Comparison of ENCODE assay signal across 8 cellular contexts in the genomic region with DNA sequence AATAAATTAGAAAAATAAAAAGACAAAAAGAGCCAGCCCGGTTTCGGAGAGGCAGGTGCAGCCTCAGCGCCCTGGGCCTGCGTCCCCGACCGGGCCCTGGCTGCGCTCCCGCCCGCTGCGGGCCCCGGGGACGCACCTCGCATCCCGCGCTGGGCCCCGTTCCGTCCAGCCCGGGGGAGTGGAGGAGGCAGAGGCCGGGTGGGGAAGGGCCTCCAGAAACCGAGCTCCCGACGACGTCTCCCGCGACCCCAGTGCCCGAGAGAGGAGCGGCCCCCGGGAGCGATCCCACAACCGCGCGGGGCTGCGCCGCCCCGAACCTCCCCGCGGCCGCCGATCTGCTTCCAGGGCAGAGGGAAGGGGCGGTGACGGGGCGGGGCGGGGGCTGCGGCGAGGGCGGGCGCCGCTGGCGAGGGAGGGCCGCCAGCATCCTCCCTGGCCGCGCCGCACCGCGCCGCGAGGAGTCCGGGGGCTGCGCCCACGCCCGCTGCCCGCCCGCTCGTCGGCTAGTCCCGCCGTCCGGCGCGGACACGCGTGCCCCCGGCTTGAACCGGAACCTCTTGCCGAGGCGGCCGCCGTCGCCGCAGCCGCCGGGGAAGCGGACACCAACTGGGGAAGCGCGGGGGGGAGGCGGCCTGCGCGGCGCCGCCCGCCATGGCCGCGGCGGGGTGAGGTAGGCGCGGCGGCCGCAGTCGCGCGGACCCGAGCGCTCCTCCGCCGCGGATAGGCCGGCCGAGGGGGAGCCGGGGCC. TPM values are rescaled to one million over a fixed set of nuclear protein-coding genes. Genes with fewer than 3 reads are reported as not detected.
DNase-seq lines count a peak whose midpoint lies in the region; ATAC-seq and TF ChIP-seq lines count a peak whose summit lies in the region.

A gene (plus strand): TSS at position 426 of the 748 bp plus-strand sequence. CDS start 545 bp downstream, outside the sequence.

- H3K9me3 Mint-ChIP-seq in CD4-positive, alpha-beta T cell = no peaks in the 10 kb centered on the region
- peaks cover 3% of the 10 kb centered on the region for H3K9me3 Mint-ChIP-seq in neural progenitor cell

- CTCF ChIA-PET in CD4-positive, alpha-beta T cell (lab: Charles Lee) = no interaction called here

- peak within 1 kb of the TSS; percentile 54 for H3K27ac ChIP-seq in CD4-positive, alpha-beta T cell (ENCODE audit: low read depth, low read length)
- peak within 1 kb of the TSS; percentile 67 for H3K27ac ChIP-seq in foreskin keratinocyte
- H3K27ac ChIP-seq in neural progenitor cell = no peak within 1 kb of the TSS
- peak within 1 kb of the TSS; percentile 70 for H3K27ac ChIP-seq in stomach smooth muscle (ENCODE audit: low read length)

- H3K4me1 Mint-ChIP-seq in CD4-positive, alpha-beta T cell (ENCODE audit: low read depth) = peaks cover 79% of the 10 kb centered on the region
- peaks cover 41% of the 10 kb centered on the region for H3K4me1 Mint-ChIP-seq in neural progenitor cell

- peak within 1 kb of the TSS; percentile 93 for H3K4me3 Mint-ChIP-seq in CD4-positive, alpha-beta T cell
- peak within 1 kb of the TSS; percentile 96 for H3K4me3 Mint-ChIP-seq in neural progenitor cell

- H3K27me3 ChIP-seq in CD4-positive, alpha-beta T cell (ENCODE audit: control insufficient read depth, insufficient read depth, low read length) = no peaks in the 10 kb centered on the region
- H3K27me3 ChIP-seq in foreskin keratinocyte = no peaks in the 10 kb centered on the region
- no peaks in the 10 kb centered on the region for H3K27me3 ChIP-seq in neural progenitor cell
- no peaks in the 10 kb centered on the region for H3K27me3 ChIP-seq in stomach smooth muscle (ENCODE audit: control insufficient read depth in 1 of 2, insufficient read depth in 2 of 2, low read length in 2 of 2)

- H3F3A ChIP-seq in neural progenitor cell (ENCODE audit: low read depth) = peaks cover 6% of the 10 kb centered on the region

- POLR2A ChIA-PET in CD4-positive, alpha-beta T cell (lab: Charles Lee) = interaction anchor here (1.8 kb wide), 1 partner anchor 141 kb away, joined by 7 read pairs; no protein-coding TSS in a partner anchor

- peaks cover 61% of the 10 kb centered on the region for H4K20me1 ChIP-seq in neural progenitor cell (ENCODE audit: low read depth)

- TF ChIP-seq CTCF in CD4-positive, alpha-beta T cell (IDR thresholded peaks at IDR 0.05) = no peak
- TF ChIP-seq CTCF in foreskin keratinocyte (conservative IDR thresholded peaks at IDR 0.05) = no peak
- no peak for TF ChIP-seq CTCF in neural progenitor cell (IDR thresholded peaks at IDR 0.05)

- H3K4me3 ChIP-seq in neural progenitor cell = peak within 1 kb of the TSS; percentile 99
- H3K4me3 ChIP-seq in stomach smooth muscle (ENCODE audit: low read length in 2 of 2) = peak within 1 kb of the TSS; percentile 83 to 88

- H3K27ac Mint-ChIP-seq in CD4-positive, alpha-beta T cell = peak within 1 kb of the TSS; percentile 87
- peak within 1 kb of the TSS; percentile 89 for H3K27ac Mint-ChIP-seq in neural progenitor cell

- peaks cover 24% of the 10 kb centered on the region for H3K4me1 ChIP-seq in foreskin keratinocyte
- H3K4me1 ChIP-seq in neural progenitor cell = peaks cover 19% of the 10 kb centered on the region
- peaks cover 35% of the 10 kb centered on the region for H3K4me1 ChIP-seq in stomach smooth muscle (ENCODE audit: control insufficient read depth, insufficient read depth, low read length)

- no peaks in the 10 kb centered on the region for H3K9me3 ChIP-seq in CD4-positive, alpha-beta T cell (ENCODE audit: control insufficient read depth, low read length)
- H3K9me3 ChIP-seq in neural progenitor cell (ENCODE audit: low read depth) (no peaks in the 10 kb centered on the region), stomach smooth muscle (ENCODE audit: control insufficient read depth in 2 of 2, low read length in 2 of 2) (no peaks in the 10 kb centered on the region)

- peak; percentile 85 for ATAC-seq in CD4-positive, alpha-beta T cell (ENCODE audit: poor library complexity)
- peak; percentile 63 for ATAC-seq in GM19438 (IDR thresholded peaks at IDR 0.05; ENCODE audit: low read depth, unreplicated experiment)
- ATAC-seq in HG03558 (IDR thresholded peaks at IDR 0.05; ENCODE audit: extremely low read depth, unreplicated experiment) = peak; percentile 35
- ATAC-seq in foreskin keratinocyte = peak; percentile 79

- peaks cover 78% of the 10 kb centered on the region for H3K79me2 ChIP-seq in neural progenitor cell (ENCODE audit: low read depth)

- no peaks in the 10 kb centered on the region for H3K27me3 Mint-ChIP-seq in CD4-positive, alpha-beta T cell
- peaks cover 3% of the 10 kb centered on the region for H3K27me3 Mint-ChIP-seq in neural progenitor cell (ENCODE audit: insufficient read depth, low read depth)

- peak within 1 kb of the TSS; percentile 81 for H3K9ac ChIP-seq in neural progenitor cell
- peak within 1 kb of the TSS; percentile 58 to 80 for H3K9ac ChIP-seq in stomach smooth muscle (ENCODE audit: low read length in 2 of 2)

- H3K4me2 ChIP-seq in neural progenitor cell = peak within 1 kb of the TSS; percentile 97

- peak; percentile 62 to 82 (median 72) for DNase-seq in CD4-positive, alpha-beta T cell
- DNase-seq in RPMI8226 (peak; percentile 67), foreskin keratinocyte (peak; percentile 22 to 54), neural progenitor cell (ENCODE audit: low spot score) (peak; percentile 87)
- peak; percentile 92 for DNase-seq in activated effector memory CD4-positive, alpha-beta T cell treated with anti-CD3 and anti-CD28 coated beads, Interleukin-2, amount 50 U/mL, for 16 hours

- H2AFZ ChIP-seq in neural progenitor cell (replicated peaks) = peak within 1 kb of the TSS; percentile 96

- peaks cover 32% of the 10 kb centered on the region for H3K36me3 Mint-ChIP-seq in CD4-positive, alpha-beta T cell (ENCODE audit: low read depth)
- H3K36me3 Mint-ChIP-seq in neural progenitor cell = peaks cover 11% of the 10 kb centered on the region

- intact Hi-C loops in CD4-positive, alpha-beta T cell (cut with DNase I, micrococcal nuclease) = loop anchor here (2.0 to 5.0 kb wide), 5 partner anchors 116 to 306 kb away; a partner anchor contains a TSS

- no peaks in the 10 kb centered on the region for H3K36me3 ChIP-seq in neural progenitor cell
- H3K36me3 ChIP-seq in stomach smooth muscle (ENCODE audit: control insufficient read depth in 2 of 2, insufficient read depth in 2 of 2, low read length in 2 of 2) = peaks cover 0 to 2% of the 10 kb centered on the region in 2 donors

RNA-seq across cellular contexts. Expression of the gene that starts here (rescaled TPM):
- 10 to 100 TPM; 64.9 to 66.9 TPM for total RNA-seq in CD4-positive, alpha-beta T cell
- total RNA-seq in foreskin keratinocyte (34.4 and 37.6 TPM in 2 replicates), neural progenitor cell (ENCODE audit: low replicate concordance) (43.0 and 46.7 TPM in 2 replicates)
- 25.8 and 26.7 TPM in 2 replicates for polyA plus RNA-seq in foreskin keratinocyte

Comparison
In these comparisons a context has a peak if more than half of its experiments do, and no peak if none do; other contexts are left out.
1. ATAC-seq: peak in every context shown above with its lines; median percentile 85 in CD4-positive, alpha-beta T cell; 79 in foreskin keratinocyte; 63 in GM19438; 35 in HG03558.
2. DNase-seq: peak in every context shown above with its lines; median percentile 92 in activated effector memory CD4-positive, alpha-beta T cell treated with anti-CD3 and anti-CD28 coated beads, Interleukin-2, amount 50 U/mL, for 16 hours; 87 in neural progenitor cell; 72 in CD4-positive, alpha-beta T cell; 67 in RPMI8226; 38 in foreskin keratinocyte.